In the genomic region with DNA sequence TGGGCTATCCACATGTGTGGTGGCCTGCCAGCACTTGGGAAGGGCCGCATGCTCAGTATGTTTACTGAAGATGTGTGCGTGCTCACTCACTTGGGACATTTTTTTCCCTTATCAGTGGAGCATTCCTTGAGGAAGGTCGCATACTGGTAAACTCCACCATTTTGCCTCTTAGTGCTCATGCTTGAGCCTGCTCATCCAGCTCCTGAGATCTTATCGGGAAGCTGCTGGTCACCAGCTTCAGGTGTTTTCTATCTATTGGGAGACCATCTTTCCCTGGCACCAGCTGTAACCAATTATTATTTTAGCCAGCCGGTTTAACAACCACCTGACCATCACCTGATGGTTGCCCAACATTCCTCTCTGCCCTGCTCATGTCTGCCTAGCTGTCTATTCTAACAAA, we compare ENCODE assay signal across 26 cellular contexts.
"Had no signal": no experiment of that assay in that cellular context is flagged by ENCODE, and none has a peak within 500 bp of the region (broad histone marks: within the 10 kb centered on the region; RNA-seq: fewer than 3 reads in every experiment).

No MANE protein-coding gene starts in this region.

- H3K27me3 ChIP-seq: stomach, suprapubic skin, testis, thyroid gland, tibial artery, tibial nerve, transverse colon, upper lobe of left lung, upper lobe of right lung, uterus, vagina had no signal

- H3K9me3 ChIP-seq: testis, thyroid gland, uterus had no signal

- H3K4me1 ChIP-seq: stomach, suprapubic skin, testis, thyroid gland, tibial artery, tibial nerve, transverse colon, upper lobe of left lung, upper lobe of right lung, uterus, vagina had no signal

- ATAC-seq: stimulated activated effector memory CD8-positive, alpha-beta T cell treated with anti-CD3 and anti-CD28 coated beads, Interleukin-12 subunit alpha, Interleukin-12 subunit beta, amount 100 ng/mL, for 72 hours; stimulated activated memory B cell treated with anti-CD40 and anti-IgM and Interleukin-4, amounts not matched to agents 10 μg/mL and 1 μg/mL and 100 μg/mL, for 72 hours; stimulated activated naive B cell treated with anti-CD40 and anti-IgM and Interleukin-4, amounts not matched to agents 10 μg/mL and 1 μg/mL and 100 μg/mL, for 72 hours; stimulated activated naive CD8-positive, alpha-beta T cell treated with anti-CD3 and anti-CD28 coated beads, Interleukin-15, amount 100 ng/mL, for 72 hours; stimulated activated naive CD8-positive, alpha-beta T cell treated with anti-CD3 and anti-CD28 coated beads, Interleukin-15, Interleukin-2, amounts not matched to agents 100 U/mL and 50 U/mL, for 24 hours; upper lobe of right lung had no signal

- FAIRE-seq: urothelium cell line had no signal

- H3K4me3 ChIP-seq: stomach, suprapubic skin, testis, thoracic aorta, thyroid gland, tibial artery, tibial nerve, transverse colon, upper lobe of left lung, upper lobe of right lung, uterus, vagina had no signal

- DNase-seq: stimulated activated CD4-positive, alpha-beta T cell treated with anti-CD3 and anti-CD28 coated beads, Interleukin-2, amount 100 ng/mL, for 48 hours; stimulated activated CD4-positive, alpha-beta T cell treated with anti-CD3 and anti-CD28 coated beads, Interleukin-4, amount 100 ng/mL, for 1 hour; stimulated activated CD4-positive, alpha-beta T cell treated with anti-CD3 and anti-CD28 coated beads, Interleukin-4, amount 100 ng/mL, for 24 hours; stimulated activated CD4-positive, alpha-beta T cell treated with anti-CD3 and anti-CD28 coated beads, Interleukin-4, amount 100 ng/mL, for 4 hours; stimulated activated CD8-positive, alpha-beta memory T cell treated with anti-CD3 and anti-CD28 coated beads, Interleukin-4, amount 100 ng/mL, for 48 hours; stimulated activated naive B cell treated with anti-CD40 and anti-IgM and Interleukin-4, amounts not matched to agents 10 μg/mL and 1 μg/mL and 100 μg/mL, for 72 hours; stimulated activated naive CD4-positive, alpha-beta T cell; stimulated activated naive CD4-positive, alpha-beta T cell treated with Interleukin-2 at 50 U/mL for 16 hours; stimulated activated naive CD8-positive, alpha-beta T cell treated with anti-CD3 and anti-CD28 coated beads, Interleukin-15, amount 100 ng/mL, for 72 hours; stimulated activated naive CD8-positive, alpha-beta T cell treated with anti-CD3 and anti-CD28 coated beads, Interleukin-15, Interleukin-2, amounts not matched to agents 100 U/mL and 50 U/mL, for 24 hours; stomach; substantia nigra; testis; thyroid gland; tibial artery; transverse colon; upper lobe of left lung; upper lobe of right lung; uterus had no signal

- H3K27ac ChIP-seq: stomach, suprapubic skin, testis, thoracic aorta, thyroid gland, tibial artery, tibial nerve, transverse colon, upper lobe of left lung, upper lobe of right lung, uterus, vagina had no signal

- H3K36me3 ChIP-seq: stomach, suprapubic skin, thoracic aorta, thyroid gland, tibial artery, tibial nerve, transverse colon, upper lobe of left lung, upper lobe of right lung, uterus, vagina had no signal
